ENCODE assay signal across 21 cellular contexts in genomic region chr7:45107356-45107755, GRCh38. TPM values are rescaled to one million over a fixed set of nuclear protein-coding genes. Genes with fewer than 3 reads are reported as not detected.
A peak's percentile ranks its signal among the peaks of the same experiment; 100 is the strongest.
DNase-seq lines count a peak whose midpoint lies in the region; ATAC-seq and TF ChIP-seq lines count a peak whose summit lies in the region.
"Had no signal": no experiment of that assay in that cellular context is flagged by ENCODE, and none has a peak within 500 bp of the region (broad histone marks: within the 10 kb centered on the region; RNA-seq: fewer than 3 reads in every experiment).

No MANE protein-coding gene starts in this region.

- no peak overlapping the region for H3K27ac ChIP-seq in CD8-positive, alpha-beta memory T cell (ENCODE audit: low read depth, low read length)
- H3K27ac ChIP-seq: A549, heart left ventricle had no signal

- H3K4me1 ChIP-seq in CD8-positive, alpha-beta memory T cell (ENCODE audit: insufficient read depth, low read length): peaks cover 50% of the 10 kb centered on the region
- H3K4me1 ChIP-seq in mucosa of descending colon (ENCODE audit: low read depth): peaks cover 31% of the 10 kb centered on the region

- peaks cover 29% of the 10 kb centered on the region for H3K4me1 Mint-ChIP-seq in activated CD4-positive, alpha-beta T cell treated with anti-CD3 and anti-CD28 coated beads, Interleukin-2, amount 10 ng/mL, durations not matched to agents 24 days and 14 days
- H3K4me1 Mint-ChIP-seq in CD8-positive, alpha-beta memory T cell: peaks cover 41 to 64% (median 45%) of the 10 kb centered on the region in 3 donors
- H3K4me1 Mint-ChIP-seq in activated CD8-positive, alpha-beta T cell treated with anti-CD3 and anti-CD28 coated beads, Interleukin-2, amount 10 ng/mL, durations not matched to agents 7 days and 5 days (ENCODE audit: low read depth): peaks cover 36% of the 10 kb centered on the region

- peaks cover 69% of the 10 kb centered on the region for H3K36me3 ChIP-seq in CD8-positive, alpha-beta memory T cell (ENCODE audit: insufficient read depth, low read length)
- peaks cover 20% of the 10 kb centered on the region for H3K36me3 ChIP-seq in mucosa of descending colon (ENCODE audit: low read depth)

- DNase-seq in activated CD4-positive, alpha-beta T cell treated with anti-CD3 and anti-CD28 coated beads, Interleukin-2, amount 10 ng/mL, durations not matched to agents 24 days and 14 days: no peak
- DNase-seq in activated CD4-positive, alpha-beta T cell treated with anti-CD3 and anti-CD28 coated beads for 4 hours: no peak
- no peak for DNase-seq in CD8-positive, alpha-beta memory T cell
- no peak for DNase-seq in activated CD8-positive, alpha-beta T cell treated with anti-CD3 and anti-CD28 coated beads, Interleukin-2, amount 10 ng/mL, durations not matched to agents 7 days and 5 days
- no peak for DNase-seq in mucosa of descending colon
- no peak for DNase-seq in OCI-M2 (lab: John Stamatoyannopoulos, UW; ENCODE audit: unreplicated experiment)
- DNase-seq in left ventricle myocardium superior: no peak
- DNase-seq: activated CD8-positive, alpha-beta memory T cell treated with anti-CD3 and anti-CD28 coated beads, Interleukin-2, amount 50 U/mL, for 48 hours; amygdala; effector memory CD8-positive, alpha-beta T cell; heart left ventricle; mesendoderm; MG63; NCI-H1694 treated with DMSO at 0.1 percent for 48 hours; NCI-H446 treated with DMSO at 0.1 percent for 48 hours; stimulated activated naive CD4-positive, alpha-beta T cell had no signal

- H3K27me3 Mint-ChIP-seq in activated CD4-positive, alpha-beta T cell treated with anti-CD3 and anti-CD28 coated beads, Interleukin-2, amount 10 ng/mL, durations not matched to agents 24 days and 14 days: peaks cover 2% of the 10 kb centered on the region
- peaks cover 0 to 3% of the 10 kb centered on the region in 2 donors for H3K27me3 Mint-ChIP-seq in CD8-positive, alpha-beta memory T cell
- H3K27me3 Mint-ChIP-seq in activated CD8-positive, alpha-beta T cell treated with anti-CD3 and anti-CD28 coated beads, Interleukin-2, amount 10 ng/mL, durations not matched to agents 7 days and 5 days (ENCODE audit: low read depth): no peaks in the 10 kb centered on the region
- H3K27me3 Mint-ChIP-seq: central memory CD8-positive, alpha-beta T cell; effector memory CD8-positive, alpha-beta T cell had no signal

- ATAC-seq in activated CD8-positive, alpha-beta T cell treated with anti-CD3 and anti-CD28 coated beads, Interleukin-2, amount 10 ng/mL, durations not matched to agents 7 days and 5 days: no peak
- ATAC-seq in mucosa of descending colon (peak; percentile 1), HG02763 (IDR thresholded peaks at IDR 0.05; ENCODE audit: unreplicated experiment) (no peak), left ventricle myocardium superior (no peak)
- ATAC-seq: A549; effector memory CD8-positive, alpha-beta T cell; heart left ventricle had no signal

- H3K36me3 Mint-ChIP-seq in activated CD4-positive, alpha-beta T cell treated with anti-CD3 and anti-CD28 coated beads, Interleukin-2, amount 10 ng/mL, durations not matched to agents 24 days and 14 days (ENCODE audit: low read depth): peaks cover 70% of the 10 kb centered on the region
- H3K36me3 Mint-ChIP-seq in CD8-positive, alpha-beta memory T cell: peaks cover 0 to 84% (median 10%) of the 10 kb centered on the region in 3 donors
- H3K36me3 Mint-ChIP-seq in activated CD8-positive, alpha-beta T cell treated with anti-CD3 and anti-CD28 coated beads, Interleukin-2, amount 10 ng/mL, durations not matched to agents 7 days and 5 days (ENCODE audit: low read depth): peaks cover 67% of the 10 kb centered on the region

- peak overlapping the region; percentile 72 for H3K4me3 Mint-ChIP-seq in activated CD4-positive, alpha-beta T cell treated with anti-CD3 and anti-CD28 coated beads, Interleukin-2, amount 10 ng/mL, durations not matched to agents 24 days and 14 days
- peak overlapping the region in 5 of 7 donors; percentile 30 to 57 (median 42) for H3K4me3 Mint-ChIP-seq in CD8-positive, alpha-beta memory T cell
- H3K4me3 Mint-ChIP-seq in activated CD8-positive, alpha-beta T cell treated with anti-CD3 and anti-CD28 coated beads, Interleukin-2, amount 10 ng/mL, durations not matched to agents 7 days and 5 days: peak overlapping the region; percentile 44
- H3K4me3 Mint-ChIP-seq: central memory CD8-positive, alpha-beta T cell; effector memory CD8-positive, alpha-beta T cell had no signal

- H3K9me3 Mint-ChIP-seq in activated CD4-positive, alpha-beta T cell treated with anti-CD3 and anti-CD28 coated beads, Interleukin-2, amount 10 ng/mL, durations not matched to agents 24 days and 14 days: no peaks in the 10 kb centered on the region
- H3K9me3 Mint-ChIP-seq in CD8-positive, alpha-beta memory T cell: no peaks in the 10 kb centered on the region
- H3K9me3 Mint-ChIP-seq in activated CD8-positive, alpha-beta T cell treated with anti-CD3 and anti-CD28 coated beads, Interleukin-2, amount 10 ng/mL, durations not matched to agents 7 days and 5 days (ENCODE audit: insufficient read depth): no peaks in the 10 kb centered on the region
- H3K9me3 Mint-ChIP-seq: central memory CD8-positive, alpha-beta T cell; effector memory CD8-positive, alpha-beta T cell had no signal

- CTCF ChIA-PET in CD8-positive, alpha-beta memory T cell (lab: Charles Lee): interaction anchor here (1.0 kb wide), 1 partner anchor 134 kb away, joined by 3 read pairs; no protein-coding TSS in a partner anchor
- CTCF ChIA-PET in activated CD8-positive, alpha-beta T cell treated with anti-CD3 and anti-CD28 coated beads, Interleukin-2, amount 10 ng/mL, durations not matched to agents 7 days and 5 days (lab: Charles Lee): interaction anchor here (1.1 kb wide), 1 partner anchor 28 kb away, joined by 3 read pairs; no protein-coding TSS in a partner anchor

- no peak for TF ChIP-seq CTCF in mucosa of descending colon (IDR thresholded peaks at IDR 0.05)

- no peak overlapping the region for H3K4me3 ChIP-seq in CD8-positive, alpha-beta memory T cell (ENCODE audit: low read length)
- no peak overlapping the region for H3K4me3 ChIP-seq in mucosa of descending colon
- H3K4me3 ChIP-seq: A549, heart left ventricle, MG63 had no signal

- no peaks in the 10 kb centered on the region for H3K27me3 ChIP-seq in CD8-positive, alpha-beta memory T cell (ENCODE audit: insufficient read depth, low read length, poor library complexity, severe bottlenecking)
- H3K27me3 ChIP-seq: heart left ventricle, MG63 had no signal

- peak overlapping the region; percentile 21 for H3K27ac Mint-ChIP-seq in activated CD4-positive, alpha-beta T cell treated with anti-CD3 and anti-CD28 coated beads, Interleukin-2, amount 10 ng/mL, durations not matched to agents 24 days and 14 days
- H3K27ac Mint-ChIP-seq in CD8-positive, alpha-beta memory T cell: peak overlapping the region in 5 of 8 donors; percentile 10 to 73 (median 59)
- peak overlapping the region; percentile 6 for H3K27ac Mint-ChIP-seq in activated CD8-positive, alpha-beta T cell treated with anti-CD3 and anti-CD28 coated beads, Interleukin-2, amount 10 ng/mL, durations not matched to agents 7 days and 5 days

- H3K9me3 ChIP-seq in CD8-positive, alpha-beta memory T cell (ENCODE audit: low read length): no peaks in the 10 kb centered on the region
- H3K9me3 ChIP-seq in mucosa of descending colon: no peaks in the 10 kb centered on the region
- H3K9me3 ChIP-seq: A549, heart left ventricle, MG63 had no signal

- intact Hi-C loops in activated CD4-positive, alpha-beta T cell treated with anti-CD3 and anti-CD28 coated beads, Interleukin-2, amount 10 ng/mL, durations not matched to agents 24 days and 14 days (cut with micrococcal nuclease): no loop called here
- intact Hi-C loops in mucosa of descending colon (cut with DNase I, micrococcal nuclease): no loop called here
- intact Hi-C loops in left ventricle myocardium superior (cut with micrococcal nuclease): no loop called here

- POLR2A ChIA-PET in CD8-positive, alpha-beta memory T cell (lab: Charles Lee): interaction anchor here (0.5 to 1.0 kb wide), 2 partner anchors 111 to 232 kb away, joined by 3 read pairs; no protein-coding TSS in a partner anchor
- POLR2A ChIA-PET in activated CD8-positive, alpha-beta T cell treated with anti-CD3 and anti-CD28 coated beads, Interleukin-2, amount 10 ng/mL, durations not matched to agents 7 days and 5 days (lab: Charles Lee): no interaction called here

RNA-seq across cellular contexts. Expression of gene TBRG4, which starts 4.1 kb away (rescaled TPM):
- 192 and 198 TPM in 2 replicates for total RNA-seq in activated CD4-positive, alpha-beta T cell treated with anti-CD3 and anti-CD28 coated beads, Interleukin-2, amount 10 ng/mL, durations not matched to agents 24 days and 14 days
- 100 to 1,000 TPM; 198 to 203 TPM for total RNA-seq in CD8-positive, alpha-beta memory T cell
- 58.9 TPM for polyA plus RNA-seq in CD8-positive, alpha-beta memory T cell
- total RNA-seq in activated CD8-positive, alpha-beta T cell treated with anti-CD3 and anti-CD28 coated beads, Interleukin-2, amount 10 ng/mL, durations not matched to agents 7 days and 5 days: 100 to 1,000 TPM; 133 to 137 TPM
- total RNA-seq in mucosa of descending colon: 100 to 1,000 TPM in 1 of 3 donors, 10 to 100 TPM in 2; 84.0 to 122 (median 85.6) TPM
- total RNA-seq in left ventricle myocardium superior: 83.0 TPM

RNA-seq across cellular contexts. Expression of gene NACAD, which starts 18.6 kb away (rescaled TPM):
- 0.09 and 0.31 TPM in 2 replicates for total RNA-seq in activated CD4-positive, alpha-beta T cell treated with anti-CD3 and anti-CD28 coated beads, Interleukin-2, amount 10 ng/mL, durations not matched to agents 24 days and 14 days
- total RNA-seq in CD8-positive, alpha-beta memory T cell: 1 to 10 TPM in 1 of 2 experiments, under 1 TPM in 1; 0.82 to 1.3 TPM
- 0.31 TPM for polyA plus RNA-seq in CD8-positive, alpha-beta memory T cell
- total RNA-seq in activated CD8-positive, alpha-beta T cell treated with anti-CD3 and anti-CD28 coated beads, Interleukin-2, amount 10 ng/mL, durations not matched to agents 7 days and 5 days: under 1 TPM; 0.05 to 0.16 TPM
- total RNA-seq in mucosa of descending colon: 10 to 100 TPM in 1 of 3 donors, 1 to 10 TPM in 1, under 1 TPM in 1; 0.49 to 14.5 (median 1.2) TPM
- 3.5 TPM for total RNA-seq in left ventricle myocardium superior
- total RNA-seq: G401 had no signal

RNA-seq across cellular contexts. Expression of gene RAMP3, which starts 50.2 kb away (rescaled TPM):
- total RNA-seq in activated CD4-positive, alpha-beta T cell treated with anti-CD3 and anti-CD28 coated beads, Interleukin-2, amount 10 ng/mL, durations not matched to agents 24 days and 14 days: not detected in 2 replicates
- total RNA-seq in CD8-positive, alpha-beta memory T cell: not detected
- polyA plus RNA-seq in CD8-positive, alpha-beta memory T cell: not detected
- not detected for total RNA-seq in activated CD8-positive, alpha-beta T cell treated with anti-CD3 and anti-CD28 coated beads, Interleukin-2, amount 10 ng/mL, durations not matched to agents 7 days and 5 days
- total RNA-seq in mucosa of descending colon: 10 to 100 TPM in 1 of 3 donors, 1 to 10 TPM in 2; 5.4 to 13.5 (median 9.0) TPM
- total RNA-seq in left ventricle myocardium superior: 36.0 TPM
- total RNA-seq: G401 had no signal
- polyA plus RNA-seq: A549, fibroblast of lung had no signal

Comparison
In these comparisons a context has a peak if more than half of its experiments do, and no peak if none do; other contexts are left out.
1. H3K27ac Mint-ChIP-seq: peak in every context shown above with its lines; median percentile 59 in CD8-positive, alpha-beta memory T cell; 21 in activated CD4-positive, alpha-beta T cell treated with anti-CD3 and anti-CD28 coated beads, Interleukin-2, amount 10 ng/mL, durations not matched to agents 24 days and 14 days; 6 in activated CD8-positive, alpha-beta T cell treated with anti-CD3 and anti-CD28 coated beads, Interleukin-2, amount 10 ng/mL, durations not matched to agents 7 days and 5 days.